In the genomic region with DNA sequence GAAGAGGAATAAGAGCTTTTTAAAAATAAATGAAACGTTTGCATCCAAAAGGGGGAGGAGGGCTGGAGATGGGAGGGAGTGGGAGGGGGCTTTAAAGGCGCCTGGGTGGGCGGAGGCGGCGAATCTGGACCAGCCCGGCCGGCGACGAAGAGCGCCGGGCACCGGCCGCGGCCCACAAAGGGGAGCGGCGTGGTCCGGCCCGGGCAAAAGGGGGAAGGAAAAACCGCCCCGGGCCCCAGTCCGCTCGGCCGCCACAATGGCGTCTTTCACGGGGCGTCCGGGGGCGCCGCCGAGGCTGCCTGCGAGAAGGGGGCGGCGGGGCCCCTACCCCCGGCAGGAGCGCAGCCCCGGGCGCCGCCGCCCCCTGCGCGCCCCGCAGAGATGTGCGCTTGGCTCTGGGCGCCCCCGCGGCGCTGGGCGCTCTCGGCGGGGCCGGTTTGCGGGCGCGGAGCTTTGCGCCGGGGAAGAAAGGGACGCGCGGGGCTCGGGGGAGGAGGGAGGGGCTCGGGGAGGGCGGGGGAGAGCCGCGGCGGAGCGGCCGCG, we compare ENCODE assay signal across 8 cellular contexts.
DNase-seq lines count a peak whose midpoint lies in the region; ATAC-seq and TF ChIP-seq lines count a peak whose summit lies in the region.

No MANE protein-coding gene starts in this region.

- H3K27me3 ChIP-seq in brain microvascular endothelial cell (replicated peaks) (peaks cover 25% of the 10 kb centered on the region), lower lobe of right lung (ENCODE audit: low read depth) (peaks cover 22% of the 10 kb centered on the region)

- H3K36me3 ChIP-seq in brain microvascular endothelial cell (replicated peaks): no peaks in the 10 kb centered on the region
- no peaks in the 10 kb centered on the region for H3K36me3 ChIP-seq in lower lobe of right lung

- DNase-seq in brain microvascular endothelial cell (no peak), lower lobe of right lung (peak; percentile 48), NCI-H146 (lab: John Stamatoyannopoulos, UW) (no peak), NCI-H2196 (lab: John Stamatoyannopoulos, UW; ENCODE audit: unreplicated experiment) (no peak)
- DNase-seq in stimulated activated naive CD4-positive, alpha-beta T cell treated with Interleukin-2 at 50 U/mL for 16 hours (lab: John Stamatoyannopoulos, UW): no peak

- H3K27ac ChIP-seq in brain microvascular endothelial cell (no peak overlapping the region), lower lobe of right lung (peak overlapping the region; percentile 72)

- no peaks in the 10 kb centered on the region for H3K9me3 ChIP-seq in lower lobe of right lung

- intact Hi-C loops in lower lobe of right lung (cut with DNase I): no loop called here

- H3K4me3 ChIP-seq in GM12875 (ENCODE audit: low read depth, low read length) (peak overlapping the region; percentile 84), brain microvascular endothelial cell (ENCODE audit: low read depth, low read length) (peak overlapping the region; percentile 65), lower lobe of right lung (peak overlapping the region; percentile 68)

- peaks cover 32% of the 10 kb centered on the region for H3K4me1 ChIP-seq in lower lobe of right lung

- in situ Hi-C loops in brain microvascular endothelial cell (cut with HindIII; ENCODE audit: low pct_ligation_motif_present, low sequenced_read_pairs): no loop called here

- ATAC-seq in HG02970 (IDR thresholded peaks at IDR 0.05; ENCODE audit: low FRiP score, unreplicated experiment): peak; percentile 42
- peak; percentile 34 to 43 for ATAC-seq in lower lobe of right lung
- no peak for ATAC-seq in HG02571 (IDR thresholded peaks at IDR 0.05; ENCODE audit: unreplicated experiment)

- TF ChIP-seq CTCF in GM12875 (IDR thresholded peaks at IDR 0.05; ENCODE audit: borderline replicate concordance, insufficient read depth, low read depth, low read length): no peak
- TF ChIP-seq CTCF in brain microvascular endothelial cell (IDR thresholded peaks at IDR 0.05; ENCODE audit: low read depth, low read length, missing control alignments): no peak
- no peak for TF ChIP-seq CTCF in lower lobe of right lung (IDR thresholded peaks at IDR 0.05)
